17 cellular contexts compared by ENCODE assay signal in genomic region chr9:135463140-135463539, GRCh38. TPM values are rescaled to one million over a fixed set of nuclear protein-coding genes. Genes with fewer than 3 reads are reported as not detected.
DNase-seq lines count a peak whose midpoint lies in the region; ATAC-seq and TF ChIP-seq lines count a peak whose summit lies in the region.
"Had no signal": no experiment of that assay in that cellular context is flagged by ENCODE, and none has a peak within 500 bp of the region (broad histone marks: within the 10 kb centered on the region; RNA-seq: fewer than 3 reads in every experiment).

No MANE protein-coding gene starts in this region.

- DNase-seq in MCF 10A (ENCODE audit: unreplicated experiment), result peak; percentile 57
- DNase-seq in breast epithelium (ENCODE audit: low spot score in 2 of 2), result no peak
- peak; percentile 64 for DNase-seq in RPMI7951 (ENCODE audit: low read depth)
- DNase-seq in fibroblast of lung (ENCODE audit: low read depth in 2 of 2), result peak; percentile 36 to 44
- DNase-seq in HuH-7.5 (ENCODE audit: low spot score), result no peak
- no peak for DNase-seq in activated T-helper 1 cell treated with anti-CD3 and anti-CD28 coated beads, Interleukin-12 subunit alpha, Interleukin-12 subunit beta, Interleukin-2, Interleukin-4 antibody, amounts not matched to agents 30 ng/mL and 10 ng/mL and 1 ng/mL, durations not matched to agents 14 hours and 24 hours and 36 hours (ENCODE audit: low spot score)
- DNase-seq: DMS53, H9, KBM-7, lower lobe of right lung, NCI-H2081 treated with DMSO at 0.1 percent for 48 hours, T-helper 17 cell had no signal

- no peaks in the 10 kb centered on the region for H3K4me1 ChIP-seq in breast epithelium
- H3K4me1 ChIP-seq in fibroblast of lung (ENCODE audit: control insufficient read depth, extremely low read depth, insufficient read depth, low read length), result no peaks in the 10 kb centered on the region
- H3K4me1 ChIP-seq: lower lobe of right lung had no signal

- no peak overlapping the region for H3K27ac Mint-ChIP-seq in MCF 10A (ENCODE audit: low read depth, unreplicated experiment)
- no peak overlapping the region for H3K27ac Mint-ChIP-seq in activated T-helper 1 cell treated with anti-CD3 and anti-CD28 coated beads, Interleukin-12 subunit alpha, Interleukin-12 subunit beta, Interleukin-2, Interleukin-4 antibody, amounts not matched to agents 30 ng/mL and 10 ng/mL and 1 ng/mL, durations not matched to agents 14 hours and 24 hours and 36 hours
- H3K27ac Mint-ChIP-seq: T-helper 17 cell had no signal

- H3K4me3 ChIP-seq in breast epithelium (no peak overlapping the region), fibroblast of lung (replicated peaks in 1 of 4; ENCODE audit: control extremely low read depth in 1 of 4, insufficient read depth in 1 of 4, low read depth in 3 of 4, low read length in 4 of 4) (no peak overlapping the region)
- H3K4me3 ChIP-seq: lower lobe of right lung had no signal

- H3K4me1 Mint-ChIP-seq in MCF 10A (ENCODE audit: insufficient read depth, unreplicated experiment), result peaks cover 8% of the 10 kb centered on the region
- H3K4me1 Mint-ChIP-seq in activated T-helper 1 cell treated with anti-CD3 and anti-CD28 coated beads, Interleukin-12 subunit alpha, Interleukin-12 subunit beta, Interleukin-2, Interleukin-4 antibody, amounts not matched to agents 30 ng/mL and 10 ng/mL and 1 ng/mL, durations not matched to agents 14 hours and 24 hours and 36 hours (ENCODE audit: low read depth), result no peaks in the 10 kb centered on the region

- H3K27me3 Mint-ChIP-seq in MCF 10A (ENCODE audit: insufficient read depth, unreplicated experiment), result no peaks in the 10 kb centered on the region
- peaks cover 18% of the 10 kb centered on the region for H3K27me3 Mint-ChIP-seq in activated T-helper 1 cell treated with anti-CD3 and anti-CD28 coated beads, Interleukin-12 subunit alpha, Interleukin-12 subunit beta, Interleukin-2, Interleukin-4 antibody, amounts not matched to agents 30 ng/mL and 10 ng/mL and 1 ng/mL, durations not matched to agents 14 hours and 24 hours and 36 hours (ENCODE audit: insufficient read depth)

- POLR2A ChIA-PET in MCF 10A (lab: Yijun Ruan, JAX), result interaction anchor here (0.9 to 1.0 kb wide), 2 partner anchors 15 kb away, joined by 6 to 7 read pairs; no protein-coding TSS in a partner anchor

- H3K4me2 ChIP-seq in fibroblast of lung (ENCODE audit: extremely low read depth, insufficient read depth, low read length), result no peak overlapping the region

- H3K9me3 ChIP-seq in breast epithelium (no peaks in the 10 kb centered on the region), fibroblast of lung (ENCODE audit: control insufficient read depth, insufficient read depth, low read depth, low read length) (no peaks in the 10 kb centered on the region)
- H3K9me3 ChIP-seq: lower lobe of right lung, neutrophil had no signal

- H3K36me3 Mint-ChIP-seq in MCF 10A (ENCODE audit: insufficient read depth, unreplicated experiment), result no peaks in the 10 kb centered on the region
- H3K36me3 Mint-ChIP-seq in activated T-helper 1 cell treated with anti-CD3 and anti-CD28 coated beads, Interleukin-12 subunit alpha, Interleukin-12 subunit beta, Interleukin-2, Interleukin-4 antibody, amounts not matched to agents 30 ng/mL and 10 ng/mL and 1 ng/mL, durations not matched to agents 14 hours and 24 hours and 36 hours (ENCODE audit: low read depth), result no peaks in the 10 kb centered on the region

- no peak overlapping the region for H2AFZ ChIP-seq in fibroblast of lung (ENCODE audit: low read length)

- no peak overlapping the region for H3K9ac ChIP-seq in fibroblast of lung (ENCODE audit: insufficient read depth, low read length)

- no peaks in the 10 kb centered on the region for H3K79me2 ChIP-seq in fibroblast of lung (ENCODE audit: control insufficient read depth, insufficient read depth, low read length)

- no peak for ATAC-seq in HG03378 (IDR thresholded peaks at IDR 0.05; ENCODE audit: unreplicated experiment)
- no peak for ATAC-seq in GM19452 (IDR thresholded peaks at IDR 0.05; ENCODE audit: unreplicated experiment)
- ATAC-seq: lower lobe of right lung, T-helper 17 cell had no signal

- H3K36me3 ChIP-seq in breast epithelium (no peaks in the 10 kb centered on the region), fibroblast of lung (ENCODE audit: control insufficient read depth, insufficient read depth, low read length) (no peaks in the 10 kb centered on the region)
- H3K36me3 ChIP-seq: lower lobe of right lung, neutrophil had no signal

- no peaks in the 10 kb centered on the region for H4K20me1 ChIP-seq in fibroblast of lung (ENCODE audit: control insufficient read depth, extremely low read depth, insufficient read depth, low read length)

- TF ChIP-seq POLR2A in breast epithelium (IDR thresholded peaks at IDR 0.05), result no peak

- intact Hi-C loops in MCF 10A (cut with micrococcal nuclease), result no loop called here
- intact Hi-C loops in breast epithelium (cut with DNase I; ENCODE audit: low total_unique reads), result loop anchor here (5.0 kb wide), 1 partner anchor 1626 kb away; no protein-coding TSS in a partner anchor
- intact Hi-C loops in activated T-helper 1 cell treated with anti-CD3 and anti-CD28 coated beads, Interleukin-12 subunit alpha, Interleukin-12 subunit beta, Interleukin-2, Interleukin-4 antibody, amounts not matched to agents 30 ng/mL and 10 ng/mL and 1 ng/mL, durations not matched to agents 14 hours and 24 hours and 36 hours (cut with micrococcal nuclease), result no loop called here

- H3K9me3 Mint-ChIP-seq in MCF 10A (ENCODE audit: unreplicated experiment), result no peaks in the 10 kb centered on the region
- H3K9me3 Mint-ChIP-seq in activated T-helper 1 cell treated with anti-CD3 and anti-CD28 coated beads, Interleukin-12 subunit alpha, Interleukin-12 subunit beta, Interleukin-2, Interleukin-4 antibody, amounts not matched to agents 30 ng/mL and 10 ng/mL and 1 ng/mL, durations not matched to agents 14 hours and 24 hours and 36 hours, result no peaks in the 10 kb centered on the region
- H3K9me3 Mint-ChIP-seq: H9 had no signal

- BruUV-seq in MCF 10A (replicated peaks; lab: Mats Ljungman, UMichigan), result no TSS peak

- CTCF ChIA-PET in MCF 10A (lab: Yijun Ruan, JAX), result interaction anchor here (0.7 to 1.1 kb wide), 2 partner anchors 17 to 50 kb away, joined by 3 read pairs; no protein-coding TSS in a partner anchor

- TF ChIP-seq CTCF in MCF 10A (IDR thresholded peaks at IDR 0.05; ENCODE audit: unreplicated experiment), result no peak
- TF ChIP-seq CTCF in breast epithelium (IDR thresholded peaks at IDR 0.05), result no peak
- TF ChIP-seq CTCF in fibroblast of lung (conservative IDR thresholded peaks at IDR 0.05 in 1 of 2, IDR thresholded peaks at IDR 0.05 in 1 of 2; ENCODE audit: low read depth in 1 of 2, low read length in 2 of 2), result no peak

- H3K27me3 ChIP-seq in breast epithelium (peaks cover 0 to 6% of the 10 kb centered on the region in 2 donors), fibroblast of lung (ENCODE audit: control insufficient read depth, insufficient read depth, low read length) (no peaks in the 10 kb centered on the region)

- no peak overlapping the region for H3K4me3 Mint-ChIP-seq in MCF 10A (ENCODE audit: unreplicated experiment)
- H3K4me3 Mint-ChIP-seq in activated T-helper 1 cell treated with anti-CD3 and anti-CD28 coated beads, Interleukin-12 subunit alpha, Interleukin-12 subunit beta, Interleukin-2, Interleukin-4 antibody, amounts not matched to agents 30 ng/mL and 10 ng/mL and 1 ng/mL, durations not matched to agents 14 hours and 24 hours and 36 hours, result no peak overlapping the region
- H3K4me3 Mint-ChIP-seq: H9, T-helper 17 cell had no signal

- no peak overlapping the region for H3K27ac ChIP-seq in breast epithelium
- no peak overlapping the region for H3K27ac ChIP-seq in fibroblast of lung (ENCODE audit: insufficient read depth, low read length)
- H3K27ac ChIP-seq: lower lobe of right lung, neutrophil had no signal

RNA-seq across cellular contexts. Expression of gene PPP1R26, which starts 16.4 kb away (rescaled TPM):
- total RNA-seq in MCF 10A (2022) (19.1 and 21.7 TPM in 2 replicates), breast epithelium (10 to 100 TPM; 13.9 to 18.1 (median 15.1) TPM), fibroblast of lung (8.7 and 8.9 TPM in 2 replicates)
- total RNA-seq in RPMI7951 (2014; rRNA removed; shearing (Covaris generic)), result 0.24 and 0.68 TPM in 2 replicates
- 1.7 and 2.9 TPM in 2 replicates for polyA plus RNA-seq in fibroblast of lung
- 2.7 and 3.9 TPM in 2 replicates for polyA plus RNA-seq in fibroblast of lung (2012)
- polyA minus RNA-seq in fibroblast of lung (ENCODE audit: low replicate concordance), result 0.93 and 2.0 TPM in 2 replicates
- 0.86 and 1.2 TPM in 2 replicates for total RNA-seq in activated T-helper 1 cell treated with anti-CD3 and anti-CD28 coated beads, Interleukin-12 subunit alpha, Interleukin-12 subunit beta, Interleukin-2, Interleukin-4 antibody, amounts not matched to agents 30 ng/mL and 10 ng/mL and 1 ng/mL, durations not matched to agents 14 hours and 24 hours and 36 hours

RNA-seq across cellular contexts. Expression of gene MRPS2, which starts 37.3 kb away (rescaled TPM):
- total RNA-seq in MCF 10A (2022) (35.4 and 45.8 TPM in 2 replicates), breast epithelium (10 to 100 TPM; 35.4 to 39.8 (median 36.7) TPM), fibroblast of lung (10.4 and 11.6 TPM in 2 replicates)
- 18.1 and 25.2 TPM in 2 replicates for total RNA-seq in RPMI7951 (2014; rRNA removed; shearing (Covaris generic))
- polyA plus RNA-seq in fibroblast of lung, result 43.6 and 73.1 TPM in 2 replicates
- polyA plus RNA-seq in fibroblast of lung (2012), result 28.7 and 49.5 TPM in 2 replicates
- 92.0 and 116 TPM in 2 replicates for polyA minus RNA-seq in fibroblast of lung (ENCODE audit: low replicate concordance)
- total RNA-seq in activated T-helper 1 cell treated with anti-CD3 and anti-CD28 coated beads, Interleukin-12 subunit alpha, Interleukin-12 subunit beta, Interleukin-2, Interleukin-4 antibody, amounts not matched to agents 30 ng/mL and 10 ng/mL and 1 ng/mL, durations not matched to agents 14 hours and 24 hours and 36 hours, result 66.6 and 70.8 TPM in 2 replicates

RNA-seq across cellular contexts. Expression of gene LCN1, which starts 58.1 kb away (rescaled TPM):
- total RNA-seq in MCF 10A (2022) (not detected in 2 replicates), breast epithelium (not detected), fibroblast of lung (not detected in 2 replicates)
- total RNA-seq in RPMI7951 (2014; rRNA removed; shearing (Covaris generic)), result not detected in 2 replicates
- polyA plus RNA-seq in fibroblast of lung, result not detected in 2 replicates
- not detected in 2 replicates for polyA plus RNA-seq in fibroblast of lung (2012)
- polyA minus RNA-seq in fibroblast of lung (ENCODE audit: low replicate concordance), result not detected in 2 replicates
- total RNA-seq in activated T-helper 1 cell treated with anti-CD3 and anti-CD28 coated beads, Interleukin-12 subunit alpha, Interleukin-12 subunit beta, Interleukin-2, Interleukin-4 antibody, amounts not matched to agents 30 ng/mL and 10 ng/mL and 1 ng/mL, durations not matched to agents 14 hours and 24 hours and 36 hours, result not detected in 2 replicates
- total RNA-seq: cardiac septum, H9, lower lobe of right lung, T-helper 17 cell, ureter had no signal

Comparison
In these comparisons a context has a peak if more than half of its experiments do, and no peak if none do; other contexts are left out.
1. DNase-seq: peak in MCF 10A (single experiment), RPMI7951 (single experiment) and fibroblast of lung (2 of 2); none in breast epithelium (0 of 2), HuH-7.5 (single experiment) and activated T-helper 1 cell treated with anti-CD3 and anti-CD28 coated beads, Interleukin-12 subunit alpha, Interleukin-12 subunit beta, Interleukin-2, Interleukin-4 antibody, amounts not matched to agents 30 ng/mL and 10 ng/mL and 1 ng/mL, durations not matched to agents 14 hours and 24 hours and 36 hours (single experiment).